ENCODE assay signal across 2 cellular contexts in genomic region chr3:8537440-8537839, GRCh38.
TF ChIP-seq lines count a peak whose summit lies in the region.

No MANE protein-coding gene starts in this region.

TF ChIP-seq in IMR-90, 13 proteins besides CTCF, POLR2A, EP300 and RAD21:
- TF ChIP-seq MAFK (IDR thresholded peaks at IDR 0.05; ENCODE audit: low read depth, low read length) (no peak), BHLHE40 (IDR thresholded peaks at IDR 0.05; ENCODE audit: low read depth, low read length) (no peak), RFX5 (IDR thresholded peaks at IDR 0.05; ENCODE audit: low read depth, low read length) (no peak), SMC3 (IDR thresholded peaks at IDR 0.05; ENCODE audit: low read depth, low read length) (no peak), RCOR1 (IDR thresholded peaks at IDR 0.05; ENCODE audit: insufficient replicate concordance, low read length) (no peak), MAZ (IDR thresholded peaks at IDR 0.05; ENCODE audit: borderline replicate concordance, low read depth, low read length) (no peak), FOS (IDR thresholded peaks at IDR 0.05; ENCODE audit: low read depth, low read length) (no peak), USF2 (IDR thresholded peaks at IDR 0.05; ENCODE audit: low read depth, low read length) (no peak), CHD1 (IDR thresholded peaks at IDR 0.05; ENCODE audit: low read depth, low read length) (no peak), CEBPB (IDR thresholded peaks at IDR 0.05; ENCODE audit: low read depth, low read length) (no peak), MXI1 (IDR thresholded peaks at IDR 0.05; ENCODE audit: borderline replicate concordance, low read depth, low read length) (no peak), NFE2L2 (IDR thresholded peaks at IDR 0.05; ENCODE audit: low read depth, low read length) (no peak)
- TF ChIP-seq, protein P1, sequence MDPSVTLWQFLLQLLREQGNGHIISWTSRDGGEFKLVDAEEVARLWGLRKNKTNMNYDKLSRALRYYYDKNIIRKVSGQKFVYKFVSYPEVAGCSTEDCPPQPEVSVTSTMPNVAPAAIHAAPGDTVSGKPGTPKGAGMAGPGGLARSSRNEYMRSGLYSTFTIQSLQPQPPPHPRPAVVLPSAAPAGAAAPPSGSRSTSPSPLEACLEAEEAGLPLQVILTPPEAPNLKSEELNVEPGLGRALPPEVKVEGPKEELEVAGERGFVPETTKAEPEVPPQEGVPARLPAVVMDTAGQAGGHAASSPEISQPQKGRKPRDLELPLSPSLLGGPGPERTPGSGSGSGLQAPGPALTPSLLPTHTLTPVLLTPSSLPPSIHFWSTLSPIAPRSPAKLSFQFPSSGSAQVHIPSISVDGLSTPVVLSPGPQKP (IDR thresholded peaks at IDR 0.05; ENCODE audit: borderline replicate concordance, low read depth, low read length) = no peak
TF ChIP-seq in IMR-90: peak in this region for 0.

TF ChIP-seq in K562, 482 proteins besides CTCF, POLR2A, EP300 and RAD21:
- no peak for TF ChIP-seq ZZZ3 (IDR thresholded peaks at IDR 0.05)
- peak; percentile 78 for TF ChIP-seq RBM25 (IDR thresholded peaks at IDR 0.05; ENCODE audit: low read depth, low read length, severe bottlenecking)
